Comparison of ENCODE assay signal across 9 cellular contexts in genomic region chr6:36597775-36598174, GRCh38. TPM values are rescaled to one million over a fixed set of nuclear protein-coding genes. Genes with fewer than 3 reads are reported as not detected.
DNase-seq lines count a peak whose midpoint lies in the region; ATAC-seq and TF ChIP-seq lines count a peak whose summit lies in the region.
"Had no signal": no experiment of that assay in that cellular context is flagged by ENCODE, and none has a peak within 500 bp of the region (broad histone marks: within the 10 kb centered on the region; RNA-seq: fewer than 3 reads in every experiment).

No MANE protein-coding gene starts in this region.

- H3K4me2 ChIP-seq in KMS-11: peak overlapping the region; percentile 75

- H3K4me1 Mint-ChIP-seq in naive B cell: peaks cover 45 to 60% (median 46%) of the 10 kb centered on the region in 3 donors

- H3K27me3 Mint-ChIP-seq in naive B cell: no peaks in the 10 kb centered on the region

- DNase-seq in AG04450 (ENCODE audit: low read depth, low spot score) (no peak), coronary artery (ENCODE audit: low spot score) (peak; percentile 38), naive B cell (no peak), hypothalamus (lab: John Stamatoyannopoulos, UW) (no peak), NCI-H526 treated with DMSO at 0.1 percent for 48 hours (lab: John Stamatoyannopoulos, UW) (no peak), NCI-H2029 treated with DMSO at 0.1 percent for 48 hours (lab: John Stamatoyannopoulos, UW) (no peak)
- DNase-seq: midbrain had no signal

- no peak overlapping the region for H3K9ac ChIP-seq in KMS-11

- peak overlapping the region in 2 of 6 donors; percentile 60 to 74 for H3K27ac Mint-ChIP-seq in naive B cell

- H2AFZ ChIP-seq in KMS-11 (ENCODE audit: low read depth): no peak overlapping the region

- H3K9me3 ChIP-seq in AG04450 (ENCODE audit: control insufficient read depth, insufficient read depth, low read length): no peaks in the 10 kb centered on the region

- CTCF ChIA-PET in AG04450 (lab: Charles Lee): interaction anchor here (0.6 to 1.6 kb wide), 6 partner anchors 18 to 478 kb away, joined by 4 to 7 read pairs (median 4); no protein-coding TSS in a partner anchor

- peaks cover 0 to 4% (median 0%) of the 10 kb centered on the region in 7 donors for H3K9me3 Mint-ChIP-seq in naive B cell

- peaks cover 64% of the 10 kb centered on the region for H3K4me1 ChIP-seq in KMS-11 (ENCODE audit: low read depth, poor library complexity, severe bottlenecking)

- peaks cover 46% of the 10 kb centered on the region for H4K20me1 ChIP-seq in KMS-11 (ENCODE audit: insufficient read depth)

- H3K27ac ChIP-seq in AG04450 (ENCODE audit: low read depth, low read length): no peak overlapping the region
- no peak overlapping the region; the same call in 1 of the 2 replicates for H3K27ac ChIP-seq in KMS-11
- peak overlapping the region in 1 of 2 donors; percentile 98 for H3K27ac ChIP-seq in coronary artery

- TF ChIP-seq CTCF in AG04450 (IDR thresholded peaks at IDR 0.05; ENCODE audit: low read depth, low read length): no peak
- TF ChIP-seq CTCF in KMS-11 (conservative IDR thresholded peaks at IDR 0.05; ENCODE audit: low read depth, low read length): no peak
- no peak for TF ChIP-seq CTCF in coronary artery (IDR thresholded peaks at IDR 0.05)

- H3K4me3 Mint-ChIP-seq in naive B cell: peak overlapping the region; percentile 74 to 100 (median 94)

- H3K36me3 ChIP-seq in KMS-11 (ENCODE audit: insufficient read depth): peaks cover 59% of the 10 kb centered on the region; the same call in 1 of the 2 replicates

- peaks cover 41 to 45% of the 10 kb centered on the region in 2 donors for H3K36me3 Mint-ChIP-seq in naive B cell

- POLR2A ChIA-PET in AG04450 (lab: Yijun Ruan, JAX): interaction anchor here (0.6 to 3.3 kb wide), 8 partner anchors 9 to 1295 kb away, joined by 3 to 22 read pairs (median 4); partner anchors contain the start of gene CDKN1A

- no peaks in the 10 kb centered on the region for H3K27me3 ChIP-seq in AG04450 (ENCODE audit: control insufficient read depth, insufficient read depth, low read length)
- no peaks in the 10 kb centered on the region for H3K27me3 ChIP-seq in KMS-11 (ENCODE audit: insufficient read depth, low read depth)

- ATAC-seq in naive B cell (ENCODE audit: low read depth in 2 of 2): no peak
- ATAC-seq in GM21786 (IDR thresholded peaks at IDR 0.05; ENCODE audit: unreplicated experiment): no peak

- H3K4me3 ChIP-seq in AG04450 (ENCODE audit: low read depth, low read length): peak overlapping the region; percentile 74
- no peak overlapping the region for H3K4me3 ChIP-seq in KMS-11 (IDR thresholded peaks at IDR 0.05; ENCODE audit: insufficient read depth, low read depth, low read length)
- peak overlapping the region; percentile 84 for H3K4me3 ChIP-seq in coronary artery

- H3K79me2 ChIP-seq in KMS-11 (ENCODE audit: insufficient read depth, low read depth): peaks cover 86% of the 10 kb centered on the region

RNA-seq across cellular contexts. Expression of gene SRSF3, which starts 3.6 kb away (rescaled TPM):
- polyA plus RNA-seq in AG04450 (2011; rRNA removed) (317 and 423 TPM in 2 replicates), naive B cell (ENCODE audit: low read depth in 6 of 6) (100 to 1,000 TPM; 246 to 396 (median 285) TPM)
- polyA minus RNA-seq in AG04450 (2011; rRNA and poly(A)+ RNA removed): 181 and 213 TPM in 2 replicates

RNA-seq across cellular contexts. Expression of gene STK38, which starts 50.5 kb away (rescaled TPM):
- polyA plus RNA-seq in AG04450 (2011; rRNA removed) (27.1 and 34.9 TPM in 2 replicates), naive B cell (ENCODE audit: low read depth in 6 of 6) (10 to 100 TPM; 16.8 to 57.7 (median 36.3) TPM)
- 14.7 and 17.3 TPM in 2 replicates for polyA minus RNA-seq in AG04450 (2011; rRNA and poly(A)+ RNA removed)
